ENCODE assay signal across 8 cellular contexts in genomic region chr1:169546087-169546995, GRCh38. TPM values are rescaled to one million over a fixed set of nuclear protein-coding genes. Genes with fewer than 3 reads are reported as not detected.
DNase-seq lines count a peak whose midpoint lies in the region; ATAC-seq lines count a peak whose summit lies in the region.

No MANE protein-coding gene starts in this region.

- peaks cover 0 to 1% (median 0%) of the 10 kb centered on the region in 8 donors for H3K9me3 Mint-ChIP-seq in CD4-positive, alpha-beta memory T cell
- no peaks in the 10 kb centered on the region for H3K9me3 Mint-ChIP-seq in activated naive CD8-positive, alpha-beta T cell treated with anti-CD3 and anti-CD28 coated beads, Interleukin-2, amount 50 U/mL, for 24 hours

- no peaks in the 10 kb centered on the region for H3K4me1 ChIP-seq in CD4-positive, alpha-beta memory T cell (ENCODE audit: insufficient read depth, low read length)
- H3K4me1 ChIP-seq in Karpas-422 (ENCODE audit: low read length) = no peaks in the 10 kb centered on the region

- no peak overlapping the region for H3K27ac Mint-ChIP-seq in CD4-positive, alpha-beta memory T cell
- H3K27ac Mint-ChIP-seq in activated naive CD8-positive, alpha-beta T cell treated with anti-CD3 and anti-CD28 coated beads, Interleukin-2, amount 50 U/mL, for 24 hours = no peak overlapping the region

- H3K4me3 Mint-ChIP-seq in CD4-positive, alpha-beta memory T cell = no peak overlapping the region
- H3K4me3 Mint-ChIP-seq in activated naive CD8-positive, alpha-beta T cell treated with anti-CD3 and anti-CD28 coated beads, Interleukin-2, amount 50 U/mL, for 24 hours = no peak overlapping the region

- peaks cover 0 to 2% (median under 1%) of the 10 kb centered on the region in 4 donors for H3K4me1 Mint-ChIP-seq in CD4-positive, alpha-beta memory T cell
- peaks cover 2% of the 10 kb centered on the region for H3K4me1 Mint-ChIP-seq in activated naive CD8-positive, alpha-beta T cell treated with anti-CD3 and anti-CD28 coated beads, Interleukin-2, amount 50 U/mL, for 24 hours

- CTCF ChIA-PET in CD4-positive, alpha-beta memory T cell (lab: Charles Lee; ENCODE audit: partially characterized antibody) = interaction anchor here (0.5 to 8.5 kb wide), 24 partner anchors 12 to 1203 kb away, joined by 3 to 110 read pairs (median 3); partner anchors contain the start of genes F5 and SLC19A2

- DNase-seq in CD4-positive, alpha-beta memory T cell = peak; percentile 65 to 68 (median 66)
- peak; percentile 86 for DNase-seq in Karpas-422
- DNase-seq in RPMI7951 (ENCODE audit: low read depth) = peak; percentile 63
- DNase-seq in activated naive CD8-positive, alpha-beta T cell treated with anti-CD3 and anti-CD28 coated beads, Interleukin-2, amount 50 U/mL, for 24 hours = peak; percentile 35
- peak; percentile 27 for DNase-seq in left cardiac atrium
- DNase-seq in pulmonary artery endothelial cell (ENCODE audit: low read depth, low spot score) = peak; percentile 27

- H3K4me3 ChIP-seq in CD4-positive, alpha-beta memory T cell (ENCODE audit: low read length in 2 of 2) = no peak overlapping the region
- H3K4me3 ChIP-seq in Karpas-422 (ENCODE audit: low read length) = no peak overlapping the region

- peak; percentile 77 for ATAC-seq in GM19351 (IDR thresholded peaks at IDR 0.05; ENCODE audit: unreplicated experiment)
- ATAC-seq in activated naive CD8-positive, alpha-beta T cell treated with anti-CD3 and anti-CD28 coated beads, Interleukin-2, amount 50 U/mL, for 24 hours = peak; percentile 63
- peak; percentile 81 to 86 for ATAC-seq in left cardiac atrium
- no peak for ATAC-seq in GM21737 (IDR thresholded peaks at IDR 0.05; ENCODE audit: unreplicated experiment)

- H3K27me3 ChIP-seq in CD4-positive, alpha-beta memory T cell (ENCODE audit: insufficient read depth, low read length) = no peaks in the 10 kb centered on the region
- H3K27me3 ChIP-seq in Karpas-422 (ENCODE audit: low read length) = no peaks in the 10 kb centered on the region

- no peak overlapping the region for H3K27ac ChIP-seq in CD4-positive, alpha-beta memory T cell (ENCODE audit: low read depth, low read length)
- H3K27ac ChIP-seq in Karpas-422 (ENCODE audit: low read length) = no peak overlapping the region

- no peak overlapping the region for H3K4me2 ChIP-seq in Karpas-422 (ENCODE audit: low read depth, low read length, poor library complexity, severe bottlenecking)

- no peaks in the 10 kb centered on the region for H3K79me2 ChIP-seq in Karpas-422 (ENCODE audit: low read length)

- H2AFZ ChIP-seq in Karpas-422 (ENCODE audit: low read length) = no peak overlapping the region

- no peaks in the 10 kb centered on the region for H3K36me3 ChIP-seq in CD4-positive, alpha-beta memory T cell (ENCODE audit: insufficient read depth, low read length)
- no peaks in the 10 kb centered on the region for H3K36me3 ChIP-seq in Karpas-422 (ENCODE audit: insufficient read depth, low read length)

- H3K27me3 Mint-ChIP-seq in CD4-positive, alpha-beta memory T cell = no peaks in the 10 kb centered on the region
- no peaks in the 10 kb centered on the region for H3K27me3 Mint-ChIP-seq in activated naive CD8-positive, alpha-beta T cell treated with anti-CD3 and anti-CD28 coated beads, Interleukin-2, amount 50 U/mL, for 24 hours

- POLR2A ChIA-PET in CD4-positive, alpha-beta memory T cell (lab: Charles Lee; ENCODE audit: partially characterized antibody) = interaction anchor here (0.6 to 1.0 kb wide), 2 partner anchors 80 to 160 kb away, joined by 3 to 5 read pairs; no protein-coding TSS in a partner anchor

- no peaks in the 10 kb centered on the region for H4K20me1 ChIP-seq in Karpas-422 (ENCODE audit: insufficient read depth, low read depth, low read length)

- intact Hi-C loops in CD4-positive, alpha-beta memory T cell (cut with micrococcal nuclease) = loop anchor here (1.0 to 5.0 kb wide), 4 partner anchors 59 to 1204 kb away; partner anchors contain the start of gene SLC19A2
- intact Hi-C loops in left cardiac atrium (cut with DNase I) = loop anchor here in 1 of 2 donors (5.0 kb wide), 2 partner anchors 79 to 1204 kb away; no protein-coding TSS in a partner anchor

- H3K9me3 ChIP-seq in CD4-positive, alpha-beta memory T cell (ENCODE audit: control insufficient read depth in 1 of 2, low read length in 2 of 2) = no peaks in the 10 kb centered on the region
- H3K9me3 ChIP-seq in Karpas-422 (ENCODE audit: low read length) = no peaks in the 10 kb centered on the region

- no peaks in the 10 kb centered on the region for H3K9me2 ChIP-seq in Karpas-422 (replicated peaks; ENCODE audit: insufficient read depth, low read length)

- H3K9ac ChIP-seq in Karpas-422 (ENCODE audit: low read length) = no peak overlapping the region

- H3K36me3 Mint-ChIP-seq in CD4-positive, alpha-beta memory T cell = peaks cover 0 to 1% of the 10 kb centered on the region in 2 donors
- H3K36me3 Mint-ChIP-seq in activated naive CD8-positive, alpha-beta T cell treated with anti-CD3 and anti-CD28 coated beads, Interleukin-2, amount 50 U/mL, for 24 hours (ENCODE audit: low read depth) = peaks cover 78% of the 10 kb centered on the region

RNA-seq across cellular contexts. Expression of gene F5, which starts 39.9 kb away (rescaled TPM):
- total RNA-seq in CD4-positive, alpha-beta memory T cell = 1 to 10 TPM; 4.9 to 6.1 TPM
- polyA plus RNA-seq in CD4-positive, alpha-beta memory T cell = 1 to 10 TPM; 1.4 to 3.3 TPM
- not detected in 2 replicates for total RNA-seq in Karpas-422 (2014; rRNA removed; shearing (Covaris generic); ENCODE audit: low replicate concordance)
- total RNA-seq in RPMI7951 (2014; rRNA removed; shearing (Covaris generic)) = not detected in 2 replicates
- total RNA-seq in left cardiac atrium = 10 to 100 TPM; 17.8 to 20.9 TPM
- total RNA-seq in pulmonary artery endothelial cell = 0.04 and 0.13 TPM in 2 replicates

Comparison
In these comparisons a context has a peak if more than half of its experiments do, and no peak if none do; other contexts are left out.
1. DNase-seq: peak in every context shown above with its lines; median percentile 86 in Karpas-422; 66 in CD4-positive, alpha-beta memory T cell; 63 in RPMI7951; 35 in activated naive CD8-positive, alpha-beta T cell treated with anti-CD3 and anti-CD28 coated beads, Interleukin-2, amount 50 U/mL, for 24 hours; 27 in left cardiac atrium; 27 in pulmonary artery endothelial cell.